10 cellular contexts compared by ENCODE assay signal in the genomic region with DNA sequence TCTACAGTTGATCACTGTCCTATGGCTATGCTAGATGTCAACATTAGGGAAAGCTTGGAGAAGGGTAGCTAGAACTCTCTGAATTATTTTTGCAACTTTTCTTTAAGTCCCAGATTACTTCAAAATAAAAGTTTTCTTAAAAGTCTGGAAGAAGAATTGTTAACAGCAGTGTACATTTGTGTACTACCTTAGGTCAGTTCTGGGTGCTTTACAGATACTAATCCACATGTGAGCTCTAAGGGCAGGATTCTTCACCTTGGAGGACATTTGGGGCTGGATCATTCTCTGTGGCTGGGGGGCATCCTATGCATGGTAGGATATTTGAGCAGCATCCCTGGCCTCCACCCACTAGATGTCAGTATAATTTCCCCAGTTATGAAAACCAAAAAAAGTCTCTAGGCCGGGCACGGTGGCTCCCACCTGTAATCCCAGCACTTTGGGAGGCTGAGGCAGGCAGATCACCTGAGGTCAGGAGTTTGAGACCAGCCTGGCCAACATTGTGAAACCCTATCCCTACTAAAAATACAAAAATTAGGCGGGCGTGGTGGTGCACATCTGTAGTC. TPM values are rescaled to one million over a fixed set of nuclear protein-coding genes. Genes with fewer than 3 reads are reported as not detected.
A peak's percentile ranks its signal among the peaks of the same experiment; 100 is the strongest.
DNase-seq lines count a peak whose midpoint lies in the region; ATAC-seq, FAIRE-seq and TF ChIP-seq lines count a peak whose summit lies in the region.
"Had no signal": no experiment of that assay in that cellular context is flagged by ENCODE, and none has a peak within 500 bp of the region (broad histone marks: within the 10 kb centered on the region; RNA-seq: fewer than 3 reads in every experiment).

No MANE protein-coding gene starts in this region.

- peaks cover 9% of the 10 kb centered on the region for H3K27me3 ChIP-seq in H7 (ENCODE audit: control insufficient read depth, insufficient read depth, low read length)

- H3K9ac ChIP-seq in kidney (ENCODE audit: low read length in 2 of 2) = no peak overlapping the region

- no peaks in the 10 kb centered on the region for H3K36me3 ChIP-seq in H7 (replicated peaks; ENCODE audit: control insufficient read depth, insufficient read depth, low read length)
- no peaks in the 10 kb centered on the region for H3K36me3 ChIP-seq in kidney (ENCODE audit: control insufficient read depth in 1 of 2, insufficient read depth in 2 of 2, low read length in 2 of 2)

- no peak for TF ChIP-seq POLR2A in GM18505 (IDR thresholded peaks at IDR 0.05; ENCODE audit: borderline replicate concordance, extremely low read depth, insufficient read depth, insufficient read length)

- no peak overlapping the region for H3K27ac ChIP-seq in kidney (ENCODE audit: low read depth in 2 of 2, low read length in 2 of 2)

- DNase-seq in NCI-H146 (lab: John Stamatoyannopoulos, UW) (peak; percentile 15), NCI-H146 treated with DMSO at 0.1 percent for 48 hours (lab: John Stamatoyannopoulos, UW; ENCODE audit: unreplicated experiment) (no peak), H7 (peak; percentile 59), SW480 (ENCODE audit: low spot score) (peak; percentile 44), kidney (no peak)
- DNase-seq: NCI-H226 had no signal

- no peak for FAIRE-seq in kidney (lab: Jason Lieb, UNC)

- no peaks in the 10 kb centered on the region for H3K9me3 ChIP-seq in kidney (ENCODE audit: control insufficient read depth in 1 of 2, low read length in 2 of 2)

- peak; percentile 11 for TF ChIP-seq CTCF in kidney (IDR thresholded peaks at IDR 0.05; ENCODE audit: borderline replicate concordance, extremely low read depth, insufficient read depth)

- ATAC-seq in GM19467 (IDR thresholded peaks at IDR 0.05; ENCODE audit: unreplicated experiment) = no peak
- ATAC-seq in GM18505 (IDR thresholded peaks at IDR 0.05; ENCODE audit: unreplicated experiment) = no peak
- no peak for ATAC-seq in GM21367 (IDR thresholded peaks at IDR 0.05; ENCODE audit: unreplicated experiment)
- ATAC-seq: activated T-helper 17 cell treated with anti-CD3 and anti-CD28 coated beads, Interleukin-2, amount 50 U/mL, for 72 hours had no signal

- H3K4me1 ChIP-seq in kidney (ENCODE audit: control insufficient read depth in 1 of 2, insufficient read depth in 1 of 2, low read depth in 1 of 2, low read length in 2 of 2) = peaks cover 4 to 10% of the 10 kb centered on the region in 2 donors

- no peak overlapping the region for H3K4me3 ChIP-seq in H7 (ENCODE audit: insufficient read depth, low read depth, low read length)
- H3K4me3 ChIP-seq in kidney (ENCODE audit: low read length in 2 of 2) = no peak overlapping the region

- intact Hi-C loops in kidney (cut with DNase I) = no loop called here

RNA-seq across cellular contexts. Expression of a gene that starts 2.8 kb away (rescaled TPM):
- 3.4 and 4.1 TPM in 2 replicates for total RNA-seq in H7 (2014; rRNA removed; shearing (Covaris generic))
- total RNA-seq in kidney = 1.8 TPM
- 1.5 TPM for polyA plus RNA-seq in kidney (ENCODE audit: insufficient read depth, low read depth, low replicate concordance)

RNA-seq across cellular contexts. Expression of a gene that starts 2.9 kb away (rescaled TPM):
- 22.8 and 25.0 TPM in 2 replicates for total RNA-seq in H7 (2014; rRNA removed; shearing (Covaris generic))
- total RNA-seq in kidney = 36.9 TPM
- polyA plus RNA-seq in kidney (ENCODE audit: insufficient read depth, low read depth, low replicate concordance) = 28.8 TPM

RNA-seq across cellular contexts. Expression of a gene that starts 26.1 kb away (rescaled TPM):
- not detected in 2 replicates for total RNA-seq in H7 (2014; rRNA removed; shearing (Covaris generic))
- 0.35 TPM for total RNA-seq in kidney
- not detected for polyA plus RNA-seq in kidney (ENCODE audit: insufficient read depth, low read depth, low replicate concordance)

RNA-seq across cellular contexts. Expression of a gene that starts 35.1 kb away (rescaled TPM):
- total RNA-seq in H7 (2014; rRNA removed; shearing (Covaris generic)) = 0.07 and 0.10 TPM in 2 replicates
- 3.0 TPM for total RNA-seq in kidney
- not detected for polyA plus RNA-seq in kidney (ENCODE audit: insufficient read depth, low read depth, low replicate concordance)

RNA-seq across cellular contexts. Expression of a gene that starts 49.2 kb away (rescaled TPM):
- 73.3 and 92.9 TPM in 2 replicates for total RNA-seq in H7 (2014; rRNA removed; shearing (Covaris generic))
- total RNA-seq in kidney = 35.5 TPM
- 21.9 TPM for polyA plus RNA-seq in kidney (ENCODE audit: insufficient read depth, low read depth, low replicate concordance)

Comparison
In these comparisons a context has a peak if more than half of its experiments do, and no peak if none do; other contexts are left out.
1. DNase-seq: peak in NCI-H146 (single experiment), H7 (single experiment) and SW480 (single experiment); none in NCI-H146 treated with DMSO at 0.1 percent for 48 hours (single experiment) and kidney (single experiment).